In genomic region chr1:90347366-90347765, GRCh38 we compare ENCODE assay signal across 18 cellular contexts.
DNase-seq lines count a peak whose midpoint lies in the region; ATAC-seq, FAIRE-seq and TF ChIP-seq lines count a peak whose summit lies in the region.
"Had no signal": no experiment of that assay in that cellular context is flagged by ENCODE, and none has a peak within 500 bp of the region (broad histone marks: within the 10 kb centered on the region; RNA-seq: fewer than 3 reads in every experiment).

No MANE protein-coding gene starts in this region.

- no peaks in the 10 kb centered on the region for H3K27me3 Mint-ChIP-seq in MCF 10A (ENCODE audit: insufficient read depth, unreplicated experiment)
- no peaks in the 10 kb centered on the region for H3K27me3 Mint-ChIP-seq in activated CD8-positive, alpha-beta T cell treated with anti-CD3 and anti-CD28 coated beads, Interleukin-2, amount 10 ng/mL, durations not matched to agents 7 days and 5 days (ENCODE audit: low read depth)
- H3K27me3 Mint-ChIP-seq: CD8-positive, alpha-beta memory T cell had no signal

- no peak overlapping the region for H3K27ac ChIP-seq in mammary epithelial cell (ENCODE audit: insufficient read depth, low read depth, low read length)
- H3K27ac ChIP-seq in lung (ENCODE audit: low read depth in 1 of 2, low read length in 1 of 2) = no peak overlapping the region
- no peak overlapping the region for H3K27ac ChIP-seq in upper lobe of right lung
- no peak overlapping the region for H3K27ac ChIP-seq in pancreas
- H3K27ac ChIP-seq: 22Rv1, BLaER1 had no signal

- no peak overlapping the region for H2AFZ ChIP-seq in mammary epithelial cell (ENCODE audit: low read depth, low read length)

- ATAC-seq in lung (ENCODE audit: insufficient read depth, low FRiP score) = peak; percentile 78
- ATAC-seq in upper lobe of right lung = peak; percentile 94
- no peak for ATAC-seq in activated CD8-positive, alpha-beta T cell treated with anti-CD3 and anti-CD28 coated beads, Interleukin-2, amount 10 ng/mL, durations not matched to agents 7 days and 5 days
- no peak for ATAC-seq in pancreas

- peak; percentile 5 for DNase-seq in MCF 10A (ENCODE audit: unreplicated experiment)
- DNase-seq in mammary epithelial cell = no peak
- peak; percentile 26 for DNase-seq in bronchial epithelial cell (ENCODE audit: low read depth)
- peak; percentile 84 for DNase-seq in lung (ENCODE audit: low spot score)
- DNase-seq in upper lobe of right lung = peak; percentile 69
- no peak for DNase-seq in COLO668 (lab: John Stamatoyannopoulos, UW; ENCODE audit: unreplicated experiment)
- no peak for DNase-seq in activated CD8-positive, alpha-beta T cell treated with anti-CD3 and anti-CD28 coated beads, Interleukin-2, amount 10 ng/mL, durations not matched to agents 7 days and 5 days
- DNase-seq in pancreas = no peak
- DNase-seq: CD8-positive, alpha-beta memory T cell; H7; IMR-90; NCI-H1092 treated with DMSO at 0.1 percent for 48 hours; NCI-H187; NCI-H2171 treated with DMSO at 0.1 percent for 48 hours; NCI-H510A treated with DMSO at 0.1 percent for 48 hours; RPMI8226 had no signal

- WGBS in mammary epithelial cell (ENCODE audit: low coverage, missing lambda C conversion rate) = 89% methylated on average over 1 of the region's 1 CpG
- WGBS in lung, 2 donors = 60 to 63% methylated on average over 1 of the region's 1 CpG
- 42 to 52% methylated on average over 1 of the region's 1 CpG for WGBS in pancreas, 2 donors

- POLR2A ChIA-PET in MCF 10A (lab: Yijun Ruan, JAX) = interaction anchor here (0.7 kb wide), 1 partner anchor 88 kb away, joined by 3 read pairs; no protein-coding TSS in a partner anchor
- POLR2A ChIA-PET in activated CD8-positive, alpha-beta T cell treated with anti-CD3 and anti-CD28 coated beads, Interleukin-2, amount 10 ng/mL, durations not matched to agents 7 days and 5 days (lab: Charles Lee) = no interaction called here

- CTCF ChIA-PET in MCF 10A (lab: Yijun Ruan, JAX) (no interaction called here), mammary epithelial cell (lab: Charles Lee; ENCODE audit: low non-redundant PET) (no interaction called here)
- CTCF ChIA-PET in activated CD8-positive, alpha-beta T cell treated with anti-CD3 and anti-CD28 coated beads, Interleukin-2, amount 10 ng/mL, durations not matched to agents 7 days and 5 days (lab: Charles Lee) = interaction anchor here (0.5 kb wide), 1 partner anchor 182 kb away, joined by 3 read pairs; no protein-coding TSS in a partner anchor

- H3K4me3 ChIP-seq in mammary epithelial cell (replicated peaks in 1 of 3; ENCODE audit: insufficient read depth in 1 of 3, low read depth in 2 of 3, low read length in 3 of 3) (no peak overlapping the region), bronchial epithelial cell (ENCODE audit: low read depth, low read length) (no peak overlapping the region), lung (no peak overlapping the region), upper lobe of right lung (no peak overlapping the region), pancreas (no peak overlapping the region)
- H3K4me3 ChIP-seq: BLaER1 had no signal

- H3K4me1 ChIP-seq in mammary epithelial cell (ENCODE audit: insufficient read depth, low read length) (no peaks in the 10 kb centered on the region), lung (ENCODE audit: control insufficient read depth in 2 of 2, insufficient read depth in 2 of 2, low read length in 2 of 2) (peaks cover 0 to 1% of the 10 kb centered on the region in 2 donors), upper lobe of right lung (no peaks in the 10 kb centered on the region), pancreas (no peaks in the 10 kb centered on the region)
- H3K4me1 ChIP-seq: BLaER1 had no signal

- in situ Hi-C loops in mammary epithelial cell (cut with MboI; ENCODE audit: low sequenced_read_pairs in 2 of 2) = no loop called here

- intact Hi-C loops in MCF 10A (cut with micrococcal nuclease) = no loop called here
- intact Hi-C loops in mammary epithelial cell (cut with micrococcal nuclease) = no loop called here
- intact Hi-C loops in upper lobe of right lung (cut with DNase I) = no loop called here
- intact Hi-C loops in pancreas (cut with DNase I) = no loop called here

- BruUV-seq in MCF 10A (replicated peaks; lab: Mats Ljungman, UMichigan) = no TSS peak
- no TSS peak for BruUV-seq in mammary epithelial cell (replicated peaks; lab: Mats Ljungman, UMichigan)

- dilution Hi-C loops in mammary epithelial cell (cut with HindIII; ENCODE audit: low sequenced_read_pairs) = no loop called here

- no peak overlapping the region for H3K27ac Mint-ChIP-seq in MCF 10A (ENCODE audit: low read depth, unreplicated experiment)
- H3K27ac Mint-ChIP-seq in activated CD8-positive, alpha-beta T cell treated with anti-CD3 and anti-CD28 coated beads, Interleukin-2, amount 10 ng/mL, durations not matched to agents 7 days and 5 days = no peak overlapping the region
- H3K27ac Mint-ChIP-seq: CD8-positive, alpha-beta memory T cell had no signal

- peaks cover 3% of the 10 kb centered on the region for H3K9me3 ChIP-seq in mammary epithelial cell (replicated peaks; ENCODE audit: insufficient read depth, low read length)
- peaks cover 3 to 6% of the 10 kb centered on the region in 2 donors for H3K9me3 ChIP-seq in lung (ENCODE audit: control insufficient read depth in 2 of 2, insufficient read depth in 1 of 2, low read length in 1 of 2)
- no peaks in the 10 kb centered on the region for H3K9me3 ChIP-seq in upper lobe of right lung
- no peaks in the 10 kb centered on the region for H3K9me3 ChIP-seq in pancreas

- FAIRE-seq in bronchial epithelial cell (lab: Jason Lieb, UNC) (peak; percentile 13), pancreas (lab: Jason Lieb, UNC) (no peak)

- H3K9me3 Mint-ChIP-seq in MCF 10A (ENCODE audit: unreplicated experiment) = no peaks in the 10 kb centered on the region
- no peaks in the 10 kb centered on the region for H3K9me3 Mint-ChIP-seq in activated CD8-positive, alpha-beta T cell treated with anti-CD3 and anti-CD28 coated beads, Interleukin-2, amount 10 ng/mL, durations not matched to agents 7 days and 5 days (ENCODE audit: insufficient read depth)

- H3K36me3 ChIP-seq in mammary epithelial cell (ENCODE audit: insufficient read depth, low read length) = no peaks in the 10 kb centered on the region
- H3K36me3 ChIP-seq in bronchial epithelial cell (ENCODE audit: control insufficient read depth, insufficient read depth, low read length) = no peaks in the 10 kb centered on the region
- no peaks in the 10 kb centered on the region for H3K36me3 ChIP-seq in lung (ENCODE audit: control insufficient read depth in 2 of 2, insufficient read depth in 2 of 2, low read length in 2 of 2)
- H3K36me3 ChIP-seq in upper lobe of right lung = no peaks in the 10 kb centered on the region
- H3K36me3 ChIP-seq in pancreas = no peaks in the 10 kb centered on the region
- H3K36me3 ChIP-seq: BLaER1 had no signal

- H3K9ac ChIP-seq in mammary epithelial cell (ENCODE audit: insufficient read depth, low read length) = no peak overlapping the region
- H3K9ac ChIP-seq: BLaER1 had no signal

- H3K4me3 Mint-ChIP-seq in MCF 10A (ENCODE audit: unreplicated experiment) = no peak overlapping the region
- H3K4me3 Mint-ChIP-seq in activated CD8-positive, alpha-beta T cell treated with anti-CD3 and anti-CD28 coated beads, Interleukin-2, amount 10 ng/mL, durations not matched to agents 7 days and 5 days = no peak overlapping the region
- H3K4me3 Mint-ChIP-seq: CD8-positive, alpha-beta memory T cell had no signal

- H3K79me2 ChIP-seq in mammary epithelial cell (ENCODE audit: insufficient read depth, low read length) = no peaks in the 10 kb centered on the region

- no peak overlapping the region for H3K4me2 ChIP-seq in mammary epithelial cell (ENCODE audit: insufficient read depth, low read depth, low read length)
- H3K4me2 ChIP-seq: BLaER1 had no signal

- H3K27me3 ChIP-seq in mammary epithelial cell (ENCODE audit: insufficient read depth, low read length) (no peaks in the 10 kb centered on the region), bronchial epithelial cell (ENCODE audit: control insufficient read depth, insufficient read depth, low read length) (no peaks in the 10 kb centered on the region), lung (ENCODE audit: control insufficient read depth, insufficient read depth) (no peaks in the 10 kb centered on the region), upper lobe of right lung (no peaks in the 10 kb centered on the region), pancreas (no peaks in the 10 kb centered on the region)
- H3K27me3 ChIP-seq: BLaER1 had no signal

- H4K20me1 ChIP-seq in mammary epithelial cell (ENCODE audit: insufficient read depth, low read length) = no peaks in the 10 kb centered on the region
- H4K20me1 ChIP-seq: BLaER1 had no signal

- no peaks in the 10 kb centered on the region for H3K4me1 Mint-ChIP-seq in MCF 10A (ENCODE audit: insufficient read depth, unreplicated experiment)
- no peaks in the 10 kb centered on the region for H3K4me1 Mint-ChIP-seq in activated CD8-positive, alpha-beta T cell treated with anti-CD3 and anti-CD28 coated beads, Interleukin-2, amount 10 ng/mL, durations not matched to agents 7 days and 5 days (ENCODE audit: low read depth)
- H3K4me1 Mint-ChIP-seq: CD8-positive, alpha-beta memory T cell had no signal

- TF ChIP-seq CTCF in MCF 10A (IDR thresholded peaks at IDR 0.05; ENCODE audit: unreplicated experiment) = no peak
- no peak for TF ChIP-seq CTCF in mammary epithelial cell (conservative IDR thresholded peaks at IDR 0.05 in 1 of 2, IDR thresholded peaks at IDR 0.05 in 1 of 2; ENCODE audit: extremely low read depth in 1 of 2, insufficient read depth in 1 of 2, low read depth in 1 of 2, low read length in 2 of 2)
- TF ChIP-seq CTCF in bronchial epithelial cell (IDR thresholded peaks at IDR 0.05; ENCODE audit: insufficient read depth, low read length, severe bottlenecking) = no peak
- TF ChIP-seq CTCF in lung (IDR thresholded peaks at IDR 0.05; ENCODE audit: control extremely low read depth, extremely low read depth) = no peak
- no peak for TF ChIP-seq CTCF in upper lobe of right lung (IDR thresholded peaks at IDR 0.05)
- no peak for TF ChIP-seq CTCF in pancreas (IDR thresholded peaks at IDR 0.05)

- no peaks in the 10 kb centered on the region for H3K36me3 Mint-ChIP-seq in MCF 10A (ENCODE audit: insufficient read depth, unreplicated experiment)
- H3K36me3 Mint-ChIP-seq in activated CD8-positive, alpha-beta T cell treated with anti-CD3 and anti-CD28 coated beads, Interleukin-2, amount 10 ng/mL, durations not matched to agents 7 days and 5 days (ENCODE audit: low read depth) = no peaks in the 10 kb centered on the region
- H3K36me3 Mint-ChIP-seq: CD8-positive, alpha-beta memory T cell had no signal

Comparison
In these comparisons a context has a peak if more than half of its experiments do, and no peak if none do; other contexts are left out.
1. DNase-seq: peak in MCF 10A (single experiment), bronchial epithelial cell (single experiment), lung (single experiment) and upper lobe of right lung (single experiment); none in mammary epithelial cell (single experiment), COLO668 (single experiment), activated CD8-positive, alpha-beta T cell treated with anti-CD3 and anti-CD28 coated beads, Interleukin-2, amount 10 ng/mL, durations not matched to agents 7 days and 5 days (single experiment) and pancreas (0 of 6).
2. ATAC-seq: peak in lung (single experiment) and upper lobe of right lung (single experiment); none in activated CD8-positive, alpha-beta T cell treated with anti-CD3 and anti-CD28 coated beads, Interleukin-2, amount 10 ng/mL, durations not matched to agents 7 days and 5 days (single experiment) and pancreas (0 of 4).